ENCODE assay signal across 24 cellular contexts in genomic region chr12:24898185-24898584, GRCh38. TPM values are rescaled to one million over a fixed set of nuclear protein-coding genes. Genes with fewer than 3 reads are reported as not detected.
DNase-seq lines count a peak whose midpoint lies in the region; ATAC-seq and TF ChIP-seq lines count a peak whose summit lies in the region.
"Had no signal": no experiment of that assay in that cellular context is flagged by ENCODE, and none has a peak within 500 bp of the region (broad histone marks: within the 10 kb centered on the region; RNA-seq: fewer than 3 reads in every experiment).

No MANE protein-coding gene starts in this region.

- H3K27ac Mint-ChIP-seq in WTC11 (0 out of 2 replicates have a peak overlapping the region, but pooled peaks have one; percentile 48), Calu3 (ENCODE audit: unreplicated experiment) (no peak overlapping the region)
- H3K27ac Mint-ChIP-seq: progenitor cell of endocrine pancreas; stimulated activated memory B cell treated with anti-CD40 and anti-IgM and Interleukin-4, amounts not matched to agents 10 μg/mL and 1 μg/mL and 100 μg/mL, for 72 hours; T-helper 1 cell treated with Interleukin-12 subunit alpha and Interleukin-12 subunit beta and Interleukin-4 antibody, amounts not matched to agents 30 μg/mL and 1 μg/mL, for 36 hours had no signal

- peak; percentile 74 for DNase-seq in AG10803 (ENCODE audit: low read depth)
- peak; percentile 47 for DNase-seq in GM23248
- no peak for DNase-seq in WTC11 (ENCODE audit: low spot score)
- peak; percentile 81 for DNase-seq in fibroblast of pulmonary artery (ENCODE audit: low read depth)
- no peak for DNase-seq in activated effector memory CD4-positive, alpha-beta T cell treated with Interleukin-2 at 50 U/mL for 16 hours
- DNase-seq in Calu3: no peak
- no peak for DNase-seq in NCI-H748 treated with DMSO at 0.1 percent for 48 hours (lab: John Stamatoyannopoulos, UW)
- no peak for DNase-seq in epidermal melanocyte (ENCODE audit: insufficient read length, low spot score)
- DNase-seq: activated effector memory CD4-positive, alpha-beta T cell treated with anti-CD3 and anti-CD28 coated beads, Interleukin-2, amount 50 U/mL, for 16 hours; C1 segment of cervical spinal cord; effector CD4-positive, alpha-beta T cell; Karpas-422; left ventricle myocardium inferior; NCI-H1092 treated with DMSO at 0.1 percent for 48 hours; NCI-H2029 treated with DMSO at 0.1 percent for 48 hours; NCI-H526; right lobe of liver; RPMI8226; SK-N-SH; stimulated activated CD4-positive, alpha-beta T cell treated with anti-CD3 and anti-CD28 coated beads, Interleukin-4, amount 100 ng/mL, for 4 hours; upper lobe of right lung had no signal

- peaks cover 19% of the 10 kb centered on the region for H3F3A ChIP-seq in GM23248 (ENCODE audit: insufficient read depth)

- H3K36me3 Mint-ChIP-seq in WTC11 (peaks cover 29% of the 10 kb centered on the region), Calu3 (ENCODE audit: insufficient read depth, unreplicated experiment) (no peaks in the 10 kb centered on the region)

- CTCF ChIA-PET in WTC11 (lab: Charles Lee) (no interaction called here), Calu3 (lab: Charles Lee) (no interaction called here)

- H3K79me2 ChIP-seq in GM23248 (ENCODE audit: insufficient read depth): peaks cover 62% of the 10 kb centered on the region

- in situ Hi-C loops in GM23248 (cut with MboI): no loop called here

- H3K4me3 ChIP-seq in AG10803 (ENCODE audit: low read length) (no peak overlapping the region), GM23248 (no peak overlapping the region), fibroblast of pulmonary artery (replicated peaks; ENCODE audit: low read depth, low read length) (no peak overlapping the region)
- H3K4me3 ChIP-seq: left ventricle myocardium inferior, right lobe of liver, upper lobe of right lung had no signal

- POLR2A ChIA-PET in WTC11 (lab: Charles Lee): no interaction called here

- peak overlapping the region; percentile 3; the same call in 1 of the 2 replicates for H3K27ac ChIP-seq in GM23248
- H3K27ac ChIP-seq: left ventricle myocardium inferior, right lobe of liver, upper lobe of right lung had no signal

- no peak overlapping the region for H3K9ac ChIP-seq in GM23248
- H3K9ac ChIP-seq: SK-N-SH had no signal

- H3K4me2 ChIP-seq in GM23248 (ENCODE audit: unreplicated experiment): peak overlapping the region; percentile 2
- H3K4me2 ChIP-seq: SK-N-SH had no signal

- H3K27me3 ChIP-seq in GM23248 (replicated peaks; ENCODE audit: insufficient read depth): no peaks in the 10 kb centered on the region
- H3K27me3 ChIP-seq: right lobe of liver, upper lobe of right lung had no signal

- intact Hi-C loops in Calu3 (cut with micrococcal nuclease; ENCODE audit: unreplicated experiment): no loop called here

- H3K9me3 ChIP-seq in GM23248 (ENCODE audit: low read depth): no peaks in the 10 kb centered on the region
- H3K9me3 ChIP-seq: left ventricle myocardium inferior, right lobe of liver, SK-N-SH, upper lobe of right lung had no signal

- no peaks in the 10 kb centered on the region for H3K9me2 ChIP-seq in GM23248 (ENCODE audit: insufficient read depth)
- H3K9me2 ChIP-seq: SK-N-SH had no signal

- no peaks in the 10 kb centered on the region for H3K9me3 Mint-ChIP-seq in WTC11
- peaks cover 4% of the 10 kb centered on the region for H3K9me3 Mint-ChIP-seq in Calu3 (ENCODE audit: low read depth, unreplicated experiment)
- H3K9me3 Mint-ChIP-seq: T-helper 1 cell treated with Interleukin-12 subunit alpha and Interleukin-12 subunit beta and Interleukin-4 antibody, amounts not matched to agents 30 μg/mL and 1 μg/mL, for 36 hours had no signal

- no peak overlapping the region for H3K4me3 Mint-ChIP-seq in WTC11
- H3K4me3 Mint-ChIP-seq in Calu3 (ENCODE audit: low read depth, unreplicated experiment): no peak overlapping the region
- H3K4me3 Mint-ChIP-seq: stimulated activated memory B cell treated with anti-CD40 and anti-IgM and Interleukin-4, amounts not matched to agents 10 μg/mL and 1 μg/mL and 100 μg/mL, for 72 hours; T-helper 1 cell treated with Interleukin-12 subunit alpha and Interleukin-12 subunit beta and Interleukin-4 antibody, amounts not matched to agents 30 μg/mL and 1 μg/mL, for 36 hours had no signal

- H4K20me1 ChIP-seq in GM23248 (ENCODE audit: insufficient read depth): no peaks in the 10 kb centered on the region

- no peak for TF ChIP-seq CTCF in AG10803 (conservative IDR thresholded peaks at IDR 0.05; ENCODE audit: low read length)
- no peak for TF ChIP-seq CTCF in WTC11 (IDR thresholded peaks at IDR 0.05)
- TF ChIP-seq CTCF in fibroblast of pulmonary artery (IDR thresholded peaks at IDR 0.05; ENCODE audit: low read length, missing control alignments): no peak
- TF ChIP-seq CTCF in Calu3 (IDR thresholded peaks at IDR 0.05; ENCODE audit: unreplicated experiment): no peak

- no peaks in the 10 kb centered on the region for H3K27me3 Mint-ChIP-seq in WTC11 (ENCODE audit: low read depth)
- no peaks in the 10 kb centered on the region for H3K27me3 Mint-ChIP-seq in Calu3 (ENCODE audit: unreplicated experiment)
- H3K27me3 Mint-ChIP-seq: stimulated activated memory B cell treated with anti-CD40 and anti-IgM and Interleukin-4, amounts not matched to agents 10 μg/mL and 1 μg/mL and 100 μg/mL, for 72 hours had no signal

- peaks cover 52% of the 10 kb centered on the region for H3K4me1 ChIP-seq in GM23248 (ENCODE audit: insufficient read depth)
- H3K4me1 ChIP-seq: right lobe of liver had no signal

- H3K36me3 ChIP-seq in GM23248 (ENCODE audit: low read depth): 0 out of 2 replicates have a peak, but pooled peaks cover 4% of the 10 kb centered on the region
- H3K36me3 ChIP-seq: left ventricle myocardium inferior, right lobe of liver, upper lobe of right lung had no signal

- 30 to 36% methylated on average over 1 of the region's 1 CpG for WGBS in GM23248 (ENCODE audit: low coverage in 1 of 2, low lambda C conversion rate in 2 of 2, missing lambda C conversion rate in 2 of 2), 2 experiments

- BruUV-seq in Calu3 (replicated peaks; lab: Mats Ljungman, UMichigan): no TSS peak

- no peak for ATAC-seq in WTC11
- ATAC-seq: right lobe of liver; stimulated activated memory B cell treated with anti-CD40 and anti-IgM and Interleukin-4, amounts not matched to agents 10 μg/mL and 1 μg/mL and 100 μg/mL, for 72 hours; upper lobe of right lung had no signal

- no peak overlapping the region for H2AFZ ChIP-seq in GM23248

- H3K4me1 Mint-ChIP-seq in WTC11: peaks cover 28% of the 10 kb centered on the region
- no peaks in the 10 kb centered on the region for H3K4me1 Mint-ChIP-seq in Calu3 (ENCODE audit: low read depth, unreplicated experiment)

TF ChIP-seq in WTC11, 78 proteins besides CTCF, POLR2A, EP300 and RAD21:
- TF ChIP-seq CBFB (CRISPR knock-in tag; IDR thresholded peaks at IDR 0.05; ENCODE audit: low read depth) (no peak), ZNF263 (CRISPR knock-in tag; IDR thresholded peaks at IDR 0.05; ENCODE audit: low read depth) (no peak), CREB1 (CRISPR knock-in tag; IDR thresholded peaks at IDR 0.05) (no peak), TP53 (CRISPR knock-in tag; IDR thresholded peaks at IDR 0.05) (no peak), JUN (CRISPR knock-in tag; IDR thresholded peaks at IDR 0.05) (no peak), ATF6 (CRISPR knock-in tag; IDR thresholded peaks at IDR 0.05) (no peak), RELA (CRISPR knock-in tag; IDR thresholded peaks at IDR 0.05; ENCODE audit: borderline replicate concordance) (no peak)
- TF ChIP-seq, protein P1, sequence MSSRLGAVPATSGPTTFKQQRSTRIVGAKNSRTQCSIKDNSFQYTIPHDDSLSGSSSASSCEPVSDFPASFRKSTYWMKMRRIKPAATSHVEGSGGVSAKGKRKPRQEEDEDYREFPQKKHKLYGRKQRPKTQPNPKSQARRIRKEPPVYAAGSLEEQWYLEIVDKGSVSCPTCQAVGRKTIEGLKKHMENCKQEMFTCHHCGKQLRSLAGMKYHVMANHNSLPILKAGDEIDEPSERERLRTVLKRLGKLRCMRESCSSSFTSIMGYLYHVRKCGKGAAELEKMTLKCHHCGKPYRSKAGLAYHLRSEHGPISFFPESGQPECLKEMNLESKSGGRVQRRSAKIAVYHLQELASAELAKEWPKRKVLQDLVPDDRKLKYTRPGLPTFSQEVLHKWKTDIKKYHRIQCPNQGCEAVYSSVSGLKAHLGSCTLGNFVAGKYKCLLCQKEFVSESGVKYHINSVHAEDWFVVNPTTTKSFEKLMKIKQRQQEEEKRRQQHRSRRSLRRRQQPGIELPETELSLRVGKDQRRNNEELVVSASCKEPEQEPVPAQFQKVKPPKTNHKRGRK (CRISPR knock-in tag; IDR thresholded peaks at IDR 0.05; ENCODE audit: borderline replicate concordance): no peak
- TF ChIP-seq, protein P2, sequence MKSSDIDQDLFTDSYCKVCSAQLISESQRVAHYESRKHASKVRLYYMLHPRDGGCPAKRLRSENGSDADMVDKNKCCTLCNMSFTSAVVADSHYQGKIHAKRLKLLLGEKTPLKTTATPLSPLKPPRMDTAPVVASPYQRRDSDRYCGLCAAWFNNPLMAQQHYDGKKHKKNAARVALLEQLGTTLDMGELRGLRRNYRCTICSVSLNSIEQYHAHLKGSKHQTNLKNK (CRISPR knock-in tag; IDR thresholded peaks at IDR 0.05): no peak

RNA-seq across cellular contexts. Expression of gene BCAT1, which starts 50.7 kb away (rescaled TPM):
- 72.1 and 109 TPM in 2 replicates for total RNA-seq in GM23248 (2014; rRNA removed; shearing (Covaris generic))
- polyA plus RNA-seq in GM23248 (2016; fragmentation: Nextera tagmentation; extraction: Ambion mirVana): 51.9 and 60.6 TPM in 2 replicates
- total RNA-seq in WTC11 (2021) (239 to 267 TPM (median 240 TPM) in 3 replicates), Calu3 (2022) (0.98 and 4.0 TPM in 2 replicates)

Comparison
In these comparisons a context has a peak if more than half of its experiments do, and no peak if none do; other contexts are left out.
1. DNase-seq: peak in AG10803 (single experiment), GM23248 (single experiment) and fibroblast of pulmonary artery (single experiment); none in WTC11 (single experiment), activated effector memory CD4-positive, alpha-beta T cell treated with Interleukin-2 at 50 U/mL for 16 hours (single experiment), Calu3 (single experiment), NCI-H748 treated with DMSO at 0.1 percent for 48 hours (single experiment) and epidermal melanocyte (single experiment).
2. RNA of gene BCAT1, which starts 50.7 kb away (total RNA-seq): 239 to 267 TPM in WTC11 and 72.1 to 109 TPM in GM23248; 0.98 to 4.0 TPM in Calu3; every median in the first group is over 10 times any median in the second.